In genomic region chr19:50432221-50432626, GRCh38 we compare ENCODE assay signal across 8 cellular contexts. TPM values are rescaled to one million over a fixed set of nuclear protein-coding genes. Genes with fewer than 3 reads are reported as not detected.
DNase-seq lines count a peak whose midpoint lies in the region; ATAC-seq and TF ChIP-seq lines count a peak whose summit lies in the region.

No MANE protein-coding gene starts in this region.

- no peaks in the 10 kb centered on the region for H3K27me3 ChIP-seq in CD4-positive, CD25-positive, alpha-beta regulatory T cell (ENCODE audit: control insufficient read depth, insufficient read depth, low read length)

- H3K4me1 Mint-ChIP-seq in CD4-positive, CD25-positive, alpha-beta regulatory T cell: peaks cover 0 to 23% (median 7%) of the 10 kb centered on the region in 4 donors
- peaks cover 50% of the 10 kb centered on the region for H3K4me1 Mint-ChIP-seq in memory B cell

- no peaks in the 10 kb centered on the region for H3K36me3 ChIP-seq in CD4-positive, CD25-positive, alpha-beta regulatory T cell (ENCODE audit: control insufficient read depth, insufficient read depth, low read length)

- H3K4me1 ChIP-seq in CD4-positive, CD25-positive, alpha-beta regulatory T cell (ENCODE audit: control insufficient read depth, insufficient read depth, low read length, poor library complexity, severe bottlenecking): peaks cover 11% of the 10 kb centered on the region

- H3K27ac Mint-ChIP-seq in CD4-positive, CD25-positive, alpha-beta regulatory T cell: no peak overlapping the region
- H3K27ac Mint-ChIP-seq in memory B cell: peak overlapping the region; percentile 95

- peaks cover 34% of the 10 kb centered on the region for H3K27me3 Mint-ChIP-seq in CD4-positive, CD25-positive, alpha-beta regulatory T cell
- H3K27me3 Mint-ChIP-seq in memory B cell: no peaks in the 10 kb centered on the region

- no peak for DNase-seq in CD4-positive, CD25-positive, alpha-beta regulatory T cell
- peak; percentile 10 for DNase-seq in astrocyte of the spinal cord (ENCODE audit: low read depth, low spot score)
- DNase-seq in memory B cell (ENCODE audit: low spot score in 2 of 2): no peak
- DNase-seq in COR-L47 (lab: John Stamatoyannopoulos, UW): no peak
- DNase-seq in amniotic stem cell (lab: John Stamatoyannopoulos, UW): no peak

- H3K4me3 Mint-ChIP-seq in CD4-positive, CD25-positive, alpha-beta regulatory T cell: peak overlapping the region; percentile 55 to 92 (median 76)
- H3K4me3 Mint-ChIP-seq in memory B cell: peak overlapping the region; percentile 82

- no peak overlapping the region for H3K27ac ChIP-seq in CD4-positive, CD25-positive, alpha-beta regulatory T cell (ENCODE audit: insufficient read depth, low read length, poor library complexity, severe bottlenecking)

- H3K9me3 Mint-ChIP-seq in CD4-positive, CD25-positive, alpha-beta regulatory T cell: peaks cover 0 to 4% (median 0%) of the 10 kb centered on the region in 7 donors
- no peaks in the 10 kb centered on the region for H3K9me3 Mint-ChIP-seq in memory B cell

- TF ChIP-seq CTCF in astrocyte of the spinal cord (IDR thresholded peaks at IDR 0.05; ENCODE audit: low read depth, low read length): no peak

- ATAC-seq in CD4-positive, CD25-positive, alpha-beta regulatory T cell (ENCODE audit: low read depth in 2 of 2): no peak
- peak; percentile 16 for ATAC-seq in HG02678 (IDR thresholded peaks at IDR 0.05; ENCODE audit: unreplicated experiment)
- ATAC-seq in memory B cell (ENCODE audit: low read depth): no peak
- ATAC-seq in GM21737 (IDR thresholded peaks at IDR 0.05; ENCODE audit: unreplicated experiment): no peak
- no peak for ATAC-seq in GM18511 (IDR thresholded peaks at IDR 0.05; ENCODE audit: unreplicated experiment)

- in situ Hi-C loops in astrocyte of the spinal cord (cut with HindIII; ENCODE audit: low sequenced_read_pairs): no loop called here

- H3K9me3 ChIP-seq in CD4-positive, CD25-positive, alpha-beta regulatory T cell (ENCODE audit: control insufficient read depth in 2 of 2, low read length in 2 of 2): no peaks in the 10 kb centered on the region

- H3K36me3 Mint-ChIP-seq in CD4-positive, CD25-positive, alpha-beta regulatory T cell: no peaks in the 10 kb centered on the region
- H3K36me3 Mint-ChIP-seq in memory B cell: no peaks in the 10 kb centered on the region

- H3K4me3 ChIP-seq in CD4-positive, CD25-positive, alpha-beta regulatory T cell (ENCODE audit: low read depth, low read length): no peak overlapping the region
- peak overlapping the region; percentile 49 for H3K4me3 ChIP-seq in astrocyte of the spinal cord (ENCODE audit: low read depth, low read length)

RNA-seq across cellular contexts. Expression of gene MYBPC2, which starts 0.5 kb away (rescaled TPM):
- 0.49 TPM for total RNA-seq in CD4-positive, CD25-positive, alpha-beta regulatory T cell
- under 1 TPM in 1 of 4 donors, not detected in 3; 0.23 TPM for polyA plus RNA-seq in CD4-positive, CD25-positive, alpha-beta regulatory T cell

RNA-seq across cellular contexts. Expression of gene SPIB, which starts 13.5 kb away (rescaled TPM):
- not detected for total RNA-seq in CD4-positive, CD25-positive, alpha-beta regulatory T cell
- under 1 TPM in 2 of 4 donors, not detected in 2; 0.10 to 0.38 TPM for polyA plus RNA-seq in CD4-positive, CD25-positive, alpha-beta regulatory T cell

RNA-seq across cellular contexts. Expression of gene EMC10, which starts 44.1 kb away (rescaled TPM):
- 83.7 TPM for total RNA-seq in CD4-positive, CD25-positive, alpha-beta regulatory T cell
- 10 to 100 TPM in 1 of 4 donors, 1 to 10 TPM in 3; 8.0 to 12.7 (median 9.3) TPM for polyA plus RNA-seq in CD4-positive, CD25-positive, alpha-beta regulatory T cell

RNA-seq across cellular contexts. Expression of gene GARIN5A, which starts 44.4 kb away (rescaled TPM):
- total RNA-seq in CD4-positive, CD25-positive, alpha-beta regulatory T cell: 0.64 TPM
- under 1 TPM in 2 of 4 donors, not detected in 2; 0.39 to 0.83 TPM for polyA plus RNA-seq in CD4-positive, CD25-positive, alpha-beta regulatory T cell

RNA-seq across cellular contexts. Expression of gene POLD1, which starts 48.1 kb away (rescaled TPM):
- 28.1 TPM for total RNA-seq in CD4-positive, CD25-positive, alpha-beta regulatory T cell
- 10 to 100 TPM; 19.3 to 23.5 (median 21.3) TPM for polyA plus RNA-seq in CD4-positive, CD25-positive, alpha-beta regulatory T cell
